In genomic region chr1:218779341-218779831, GRCh38 we compare ENCODE assay signal across 21 cellular contexts.
DNase-seq lines count a peak whose midpoint lies in the region; ATAC-seq, FAIRE-seq and TF ChIP-seq lines count a peak whose summit lies in the region.
"Had no signal": no experiment of that assay in that cellular context is flagged by ENCODE, and none has a peak within 500 bp of the region (broad histone marks: within the 10 kb centered on the region; RNA-seq: fewer than 3 reads in every experiment).

No MANE protein-coding gene starts in this region.

- no peaks in the 10 kb centered on the region for H3K27me3 ChIP-seq in GM23338 (ENCODE audit: insufficient read depth)
- no peaks in the 10 kb centered on the region for H3K27me3 ChIP-seq in Karpas-422 (ENCODE audit: low read length)
- H3K27me3 ChIP-seq: brain microvascular endothelial cell had no signal

- H3K4me3 ChIP-seq in GM23338 (no peak overlapping the region), fibroblast of mammary gland (ENCODE audit: control insufficient read depth, low read depth, low read length) (no peak overlapping the region), Karpas-422 (ENCODE audit: low read length) (no peak overlapping the region)

- no peaks in the 10 kb centered on the region for H3K9me3 ChIP-seq in Karpas-422 (ENCODE audit: low read length)

- H3K4me2 ChIP-seq in GM23338 (no peak overlapping the region), Karpas-422 (ENCODE audit: low read depth, low read length, poor library complexity, severe bottlenecking) (no peak overlapping the region)

- DNase-seq in GM23338 (ENCODE audit: low spot score): no peak
- peak; percentile 61 for DNase-seq in RCC 7860 (ENCODE audit: low spot score)
- DNase-seq in fibroblast of mammary gland (ENCODE audit: low read depth): peak; percentile 31
- DNase-seq in activated effector memory CD4-positive, alpha-beta T cell treated with anti-CD3 and anti-CD28 coated beads, Interleukin-2, amount 50 U/mL, for 16 hours: no peak
- no peak for DNase-seq in activated CD4-positive, CD25-positive, alpha-beta regulatory T cell treated with anti-CD3 and anti-CD28 coated beads, Interleukin-2, amount 50 U/mL, for 72 hours
- DNase-seq in KG1 (lab: John Stamatoyannopoulos, UW): no peak
- no peak for DNase-seq in Karpas-422
- DNase-seq: activated CD4-positive, alpha-beta T cell treated with anti-CD3 and anti-CD28 coated beads, Interleukin-2, amount 50 U/mL, for 48 hours; activated naive CD4-positive, alpha-beta T cell treated with anti-CD3 and anti-CD28 coated beads for 36 hours; brain microvascular endothelial cell; CD8-positive, alpha-beta memory T cell; glutamatergic neuron; natural killer cell; NCI-H1436; NCI-H2171 treated with DMSO at 0.1 percent for 48 hours; stimulated activated CD4-positive, alpha-beta T cell treated with anti-CD3 and anti-CD28 coated beads, Interleukin-2, amount 100 ng/mL, for 48 hours; T-cell had no signal

- H3K4me1 Mint-ChIP-seq in GM23338 (peaks cover 11% of the 10 kb centered on the region; the same call in 2 of the 3 replicates), nephron (peaks cover 50% of the 10 kb centered on the region)
- H3K4me1 Mint-ChIP-seq: CD8-positive, alpha-beta memory T cell; memory B cell; natural killer cell; T-cell had no signal

- H3K4me1 ChIP-seq in GM23338 (ENCODE audit: insufficient read depth): peaks cover 8% of the 10 kb centered on the region
- no peaks in the 10 kb centered on the region for H3K4me1 ChIP-seq in Karpas-422 (ENCODE audit: low read length)

- no peaks in the 10 kb centered on the region for H4K20me1 ChIP-seq in GM23338 (replicated peaks; ENCODE audit: insufficient read depth)
- no peaks in the 10 kb centered on the region for H4K20me1 ChIP-seq in Karpas-422 (ENCODE audit: insufficient read depth, low read depth, low read length)

- TF ChIP-seq CTCF in GM23338 (conservative IDR thresholded peaks at IDR 0.05; ENCODE audit: low read depth in 2 of 2): peak in 1 of 2 experiments; percentile 13; a peak in 1 of 4 replicates
- TF ChIP-seq CTCF in fibroblast of mammary gland (conservative IDR thresholded peaks at IDR 0.05; ENCODE audit: control insufficient read depth, insufficient read depth, low read depth, low read length): no peak
- no peak for TF ChIP-seq CTCF in nephron (IDR thresholded peaks at IDR 0.05; ENCODE audit: unreplicated experiment in 3 of 3)

- H3K27ac Mint-ChIP-seq in GM23338 (no peak overlapping the region), nephron (peak overlapping the region; percentile 58 to 81 (median 68))
- H3K27ac Mint-ChIP-seq: activated naive CD4-positive, alpha-beta T cell treated with anti-CD3 and anti-CD28 coated beads for 36 hours; CD8-positive, alpha-beta memory T cell; dendritic cell treated with granulocyte-macrophage colony-stimulating factor and Interleukin-4, amounts not matched to agents 40 ng/mL and 50 ng/mL, for 4 days; memory B cell; natural killer cell; T-cell had no signal

- no peaks in the 10 kb centered on the region for H3K79me2 ChIP-seq in GM23338 (replicated peaks; ENCODE audit: insufficient read depth)
- no peaks in the 10 kb centered on the region for H3K79me2 ChIP-seq in Karpas-422 (ENCODE audit: low read length)

- peak; percentile 63 for FAIRE-seq in RCC 7860 (lab: Jason Lieb, UNC)
- FAIRE-seq: endothelial cell of umbilical vein had no signal

- 0 out of 2 replicates have a peak, but pooled peaks cover 18% of the 10 kb centered on the region for H3K9me2 ChIP-seq in GM23338 (ENCODE audit: insufficient read depth)
- H3K9me2 ChIP-seq in Karpas-422 (replicated peaks; ENCODE audit: insufficient read depth, low read length): no peaks in the 10 kb centered on the region

- H3K4me3 Mint-ChIP-seq in GM23338 (no peak overlapping the region), nephron (no peak overlapping the region)
- H3K4me3 Mint-ChIP-seq: activated naive CD4-positive, alpha-beta T cell treated with anti-CD3 and anti-CD28 coated beads for 36 hours; CD8-positive, alpha-beta memory T cell; dendritic cell treated with granulocyte-macrophage colony-stimulating factor and Interleukin-4, amounts not matched to agents 40 ng/mL and 50 ng/mL, for 4 days; memory B cell; natural killer cell; T-cell had no signal

- H3K27me3 Mint-ChIP-seq in GM23338 (ENCODE audit: insufficient read depth, low read depth, poor library complexity): no peaks in the 10 kb centered on the region
- H3K27me3 Mint-ChIP-seq in nephron (ENCODE audit: low read depth): no peaks in the 10 kb centered on the region
- H3K27me3 Mint-ChIP-seq: CD8-positive, alpha-beta memory T cell; dendritic cell treated with granulocyte-macrophage colony-stimulating factor and Interleukin-4, amounts not matched to agents 40 ng/mL and 50 ng/mL, for 4 days; T-cell had no signal

- H3K9ac ChIP-seq in Karpas-422 (ENCODE audit: low read length): no peak overlapping the region

- H3K36me3 Mint-ChIP-seq in GM23338 (ENCODE audit: low read depth): no peaks in the 10 kb centered on the region
- H3K36me3 Mint-ChIP-seq in nephron (ENCODE audit: low read depth): no peaks in the 10 kb centered on the region
- H3K36me3 Mint-ChIP-seq: CD8-positive, alpha-beta memory T cell; memory B cell; natural killer cell; T-cell had no signal

- no peaks in the 10 kb centered on the region for H3F3A ChIP-seq in GM23338 (replicated peaks; ENCODE audit: low read depth)

- no peaks in the 10 kb centered on the region for H3K36me3 ChIP-seq in GM23338 (ENCODE audit: insufficient read depth)
- no peaks in the 10 kb centered on the region for H3K36me3 ChIP-seq in Karpas-422 (ENCODE audit: insufficient read depth, low read length)
- H3K36me3 ChIP-seq: brain microvascular endothelial cell had no signal

- no peak for ATAC-seq in GM23338
- ATAC-seq: natural killer cell, T-cell had no signal

- no peaks in the 10 kb centered on the region for H3K9me3 Mint-ChIP-seq in GM23338
- no peaks in the 10 kb centered on the region for H3K9me3 Mint-ChIP-seq in nephron
- H3K9me3 Mint-ChIP-seq: dendritic cell treated with granulocyte-macrophage colony-stimulating factor and Interleukin-4, amounts not matched to agents 40 ng/mL and 50 ng/mL, for 4 days; memory B cell had no signal

- H3K27ac ChIP-seq in GM23338 (ENCODE audit: low read depth) (no peak overlapping the region), Karpas-422 (ENCODE audit: low read length) (no peak overlapping the region)
- H3K27ac ChIP-seq: brain microvascular endothelial cell had no signal

- H2AFZ ChIP-seq in GM23338: 0 out of 2 replicates have a peak overlapping the region, but pooled peaks have one; percentile 43
- H2AFZ ChIP-seq in Karpas-422 (ENCODE audit: low read length): no peak overlapping the region

TF ChIP-seq in GM23338, 12 proteins besides CTCF, POLR2A, EP300 and RAD21 (continues in another document):
- no peak for TF ChIP-seq ETS1 (IDR thresholded peaks at IDR 0.05)
- TF ChIP-seq ZNF331 (CRISPR knock-in tag; IDR thresholded peaks at IDR 0.05; ENCODE audit: low read depth): no peak
- no peak for TF ChIP-seq NANOG (IDR thresholded peaks at IDR 0.05; ENCODE audit: borderline replicate concordance)
- no peak for TF ChIP-seq EZH2phosphoT487 (IDR thresholded peaks at IDR 0.05; ENCODE audit: unreplicated experiment)
- no peak for TF ChIP-seq ZNF114 (CRISPR knock-in tag; IDR thresholded peaks at IDR 0.05)
- no peak for TF ChIP-seq EZH2 (IDR thresholded peaks at IDR 0.05; ENCODE audit: low read depth, unreplicated experiment)
- TF ChIP-seq, protein P1, sequence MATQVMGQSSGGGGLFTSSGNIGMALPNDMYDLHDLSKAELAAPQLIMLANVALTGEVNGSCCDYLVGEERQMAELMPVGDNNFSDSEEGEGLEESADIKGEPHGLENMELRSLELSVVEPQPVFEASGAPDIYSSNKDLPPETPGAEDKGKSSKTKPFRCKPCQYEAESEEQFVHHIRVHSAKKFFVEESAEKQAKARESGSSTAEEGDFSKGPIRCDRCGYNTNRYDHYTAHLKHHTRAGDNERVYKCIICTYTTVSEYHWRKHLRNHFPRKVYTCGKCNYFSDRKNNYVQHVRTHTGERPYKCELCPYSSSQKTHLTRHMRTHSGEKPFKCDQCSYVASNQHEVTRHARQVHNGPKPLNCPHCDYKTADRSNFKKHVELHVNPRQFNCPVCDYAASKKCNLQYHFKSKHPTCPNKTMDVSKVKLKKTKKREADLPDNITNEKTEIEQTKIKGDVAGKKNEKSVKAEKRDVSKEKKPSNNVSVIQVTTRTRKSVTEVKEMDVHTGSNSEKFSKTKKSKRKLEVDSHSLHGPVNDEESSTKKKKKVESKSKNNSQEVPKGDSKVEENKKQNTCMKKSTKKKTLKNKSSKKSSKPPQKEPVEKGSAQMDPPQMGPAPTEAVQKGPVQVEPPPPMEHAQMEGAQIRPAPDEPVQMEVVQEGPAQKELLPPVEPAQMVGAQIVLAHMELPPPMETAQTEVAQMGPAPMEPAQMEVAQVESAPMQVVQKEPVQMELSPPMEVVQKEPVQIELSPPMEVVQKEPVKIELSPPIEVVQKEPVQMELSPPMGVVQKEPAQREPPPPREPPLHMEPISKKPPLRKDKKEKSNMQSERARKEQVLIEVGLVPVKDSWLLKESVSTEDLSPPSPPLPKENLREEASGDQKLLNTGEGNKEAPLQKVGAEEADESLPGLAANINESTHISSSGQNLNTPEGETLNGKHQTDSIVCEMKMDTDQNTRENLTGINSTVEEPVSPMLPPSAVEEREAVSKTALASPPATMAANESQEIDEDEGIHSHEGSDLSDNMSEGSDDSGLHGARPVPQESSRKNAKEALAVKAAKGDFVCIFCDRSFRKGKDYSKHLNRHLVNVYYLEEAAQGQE (IDR thresholded peaks at IDR 0.05; ENCODE audit: unreplicated experiment): no peak
- no peak for TF ChIP-seq CREB1 (CRISPR knock-in tag; IDR thresholded peaks at IDR 0.05; ENCODE audit: low read depth)
- TF ChIP-seq STAT1 (IDR thresholded peaks at IDR 0.05; ENCODE audit: unreplicated experiment): no peak
- no peak for TF ChIP-seq POLR2AphosphoS5 (IDR thresholded peaks at IDR 0.05; ENCODE audit: low read depth)
- TF ChIP-seq JUNB (IDR thresholded peaks at IDR 0.05; ENCODE audit: unreplicated experiment): no peak

Comparison
In these comparisons a context has a peak if more than half of its experiments do, and no peak if none do; other contexts are left out.
1. DNase-seq: peak in RCC 7860 (single experiment) and fibroblast of mammary gland (single experiment); none in GM23338 (single experiment), activated effector memory CD4-positive, alpha-beta T cell treated with anti-CD3 and anti-CD28 coated beads, Interleukin-2, amount 50 U/mL, for 16 hours (single experiment), activated CD4-positive, CD25-positive, alpha-beta regulatory T cell treated with anti-CD3 and anti-CD28 coated beads, Interleukin-2, amount 50 U/mL, for 72 hours (single experiment), KG1 (single experiment) and Karpas-422 (single experiment).